In the genomic region with DNA sequence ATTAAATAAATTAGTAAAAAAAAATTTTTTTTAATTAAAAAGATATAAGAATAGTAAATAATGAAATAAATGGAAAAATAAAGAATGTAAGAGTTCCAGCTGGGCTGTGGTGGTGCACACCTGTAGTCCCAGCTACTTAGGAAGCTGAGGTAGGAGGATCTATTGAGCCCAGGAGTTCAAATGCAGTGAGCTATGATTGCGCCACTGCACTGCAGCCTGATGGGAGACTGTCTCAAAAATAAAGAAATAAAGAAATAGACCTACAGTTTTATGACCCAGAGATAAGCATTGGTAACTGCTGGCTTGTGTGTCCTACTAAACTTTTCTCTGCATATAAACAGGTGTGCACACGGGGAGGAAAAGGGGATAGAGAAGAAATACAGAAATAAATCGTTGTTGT, we compare ENCODE assay signal across 8 cellular contexts. TPM values are rescaled to one million over a fixed set of nuclear protein-coding genes. Genes with fewer than 3 reads are reported as not detected.
A peak's percentile ranks its signal among the peaks of the same experiment; 100 is the strongest.
DNase-seq lines count a peak whose midpoint lies in the region; TF ChIP-seq lines count a peak whose summit lies in the region.

No MANE protein-coding gene starts in this region.

- H3K9ac ChIP-seq in H9 (ENCODE audit: extremely low read depth, insufficient read length, low read length) (no peak overlapping the region), SK-N-MC (ENCODE audit: insufficient read length) (peak overlapping the region; percentile 47)

- no peak overlapping the region for H4K91ac ChIP-seq in H9 (ENCODE audit: insufficient read length, low read depth, low read length)

- H3K9me3 ChIP-seq in H9 (ENCODE audit: control insufficient read depth, low read depth, low read length) (no peaks in the 10 kb centered on the region), SK-N-MC (ENCODE audit: low read depth, low read length) (no peaks in the 10 kb centered on the region)

- H2BK15ac ChIP-seq in H9 (ENCODE audit: low read depth, low read length): no peak overlapping the region

- H3K18ac ChIP-seq in H9 (ENCODE audit: insufficient read length, low read depth, low read length): no peak overlapping the region

- H3K27ac ChIP-seq in H9 (ENCODE audit: insufficient read length, low read depth, low read length) (no peak overlapping the region), SK-N-MC (no peak overlapping the region), skin epidermis (peak overlapping the region in 5 of 21 experiments; percentile 22 to 81 (median 58))

- H3K79me1 ChIP-seq in H9 (ENCODE audit: insufficient read depth, low read depth, low read length, poor library complexity, severe bottlenecking): no peaks in the 10 kb centered on the region

- H3K4me3 Mint-ChIP-seq in H9: peak overlapping the region; percentile 69 to 77

- H3K4me1 ChIP-seq in H9 (ENCODE audit: insufficient read depth, low read length): no peaks in the 10 kb centered on the region; the same call in 1 of the 2 replicates

- TF ChIP-seq CTCF in H9 (conservative IDR thresholded peaks at IDR 0.05) (no peak), fibroblast of mammary gland (conservative IDR thresholded peaks at IDR 0.05; ENCODE audit: control insufficient read depth, insufficient read depth, low read depth, low read length) (no peak)

- peak overlapping the region; percentile 75 for H3K4me3 ChIP-seq in SK-N-MC
- peak overlapping the region; percentile 55 for H3K4me3 ChIP-seq in fibroblast of mammary gland (ENCODE audit: control insufficient read depth, low read depth, low read length)
- H3K4me3 ChIP-seq in skin epidermis: peak overlapping the region in 5 of 7 experiments; percentile 5 to 34 (median 22)

- H3K4ac ChIP-seq in H9 (ENCODE audit: low read depth, low read length): no peak overlapping the region

- no CpG with 5 or more reads among the region's 3 CpGs for WGBS in H9 (ENCODE audit: extremely low coverage, insufficient read length, low lambda C conversion rate)

- no peaks in the 10 kb centered on the region for H3K36me3 ChIP-seq in SK-N-MC (ENCODE audit: insufficient read depth, low read length)

- no peak overlapping the region for H4K5ac ChIP-seq in H9 (ENCODE audit: insufficient read length, low read depth, low read length)

- H3K23ac ChIP-seq in H9 (ENCODE audit: insufficient read length, low read depth, low read length): no peak overlapping the region

- no peak overlapping the region for H4K8ac ChIP-seq in H9 (replicated peaks; ENCODE audit: insufficient read length, low read depth, low read length)

- no peak overlapping the region for H3K56ac ChIP-seq in H9 (ENCODE audit: insufficient read length, low read depth, low read length)

- in situ Hi-C loops in ACHN (cut with HindIII; ENCODE audit: low pct_ligation_motif_present, low pct_unique_long_range_greater_than_20kb, low sequenced_read_pairs): no loop called here

- no peak overlapping the region for H2BK120ac ChIP-seq in H9 (ENCODE audit: low read depth, low read length, poor library complexity, severe bottlenecking)

- no peaks in the 10 kb centered on the region for H3K23me2 ChIP-seq in H9 (ENCODE audit: insufficient read length, low read depth, low read length, poor library complexity, severe bottlenecking)

- no peak overlapping the region for H2AK5ac ChIP-seq in H9 (ENCODE audit: insufficient read length, low read length)

- no peaks in the 10 kb centered on the region for H3K79me2 ChIP-seq in H9 (ENCODE audit: insufficient read depth, low read length)

- no peak overlapping the region for H2BK5ac ChIP-seq in H9 (ENCODE audit: insufficient read length, low read length)

- no peaks in the 10 kb centered on the region; a peak in 1 of 5 replicates for H3K9me3 Mint-ChIP-seq in H9

- H2AFZ ChIP-seq in H9 (ENCODE audit: low read length): no peak overlapping the region

- H2BK20ac ChIP-seq in H9 (ENCODE audit: low read depth, low read length, poor library complexity, severe bottlenecking): no peak overlapping the region

- peak overlapping the region in 1 of 3 experiments; percentile 78; a peak in 1 of 7 replicates for H3K27ac Mint-ChIP-seq in H9

- no peak overlapping the region for H3K14ac ChIP-seq in H9 (ENCODE audit: insufficient read depth, low read length)

- no peak overlapping the region for H2BK12ac ChIP-seq in H9 (ENCODE audit: insufficient read length, low read depth, low read length)

- H3K27me3 ChIP-seq in H9 (ENCODE audit: insufficient read depth, low read length): no peaks in the 10 kb centered on the region

- no peak overlapping the region for H3T11ph ChIP-seq in H9 (ENCODE audit: low read length)

- H3K27me3 Mint-ChIP-seq in H9 (ENCODE audit: low read depth): peaks cover 2% of the 10 kb centered on the region; the same call in 1 of the 2 replicates

- H4K20me1 ChIP-seq in H9 (ENCODE audit: control insufficient read depth, insufficient read depth, insufficient read length): no peaks in the 10 kb centered on the region

- peaks cover 13 to 18% of the 10 kb centered on the region in 2 experiments for H3K4me1 Mint-ChIP-seq in H9

- no peak for DNase-seq in H9
- no peak for DNase-seq in SK-N-MC (ENCODE audit: low read depth, low spot score)
- DNase-seq in fibroblast of mammary gland (ENCODE audit: low read depth): peak; percentile 18
- DNase-seq in glomerular visceral epithelial cell (ENCODE audit: extremely low spot score): no peak
- DNase-seq in ACHN: no peak
- DNase-seq in AG08396 (ENCODE audit: low spot score): no peak
- DNase-seq in SIG-M5 (lab: John Stamatoyannopoulos, UW): no peak

- H3K4me2 ChIP-seq in H9 (ENCODE audit: insufficient read depth, insufficient read length, low read length): peak overlapping the region; percentile 52

- no peaks in the 10 kb centered on the region for H3K36me3 Mint-ChIP-seq in H9 (ENCODE audit: insufficient read depth in 1 of 3, low read depth in 3 of 3)

RNA-seq across cellular contexts. Expression of a gene that starts 7.8 kb away (rescaled TPM):
- total RNA-seq in H9 (2021): 22.0 and 23.1 TPM in 2 replicates

RNA-seq across cellular contexts. Expression of a gene that starts 28.3 kb away (rescaled TPM):
- total RNA-seq in H9 (2021): 0.55 and 0.81 TPM in 2 replicates

RNA-seq across cellular contexts. Expression of a gene that starts 41.7 kb away (rescaled TPM):
- 131 and 144 TPM in 2 replicates for total RNA-seq in H9 (2021)

RNA-seq across cellular contexts. Expression of a gene that starts 46.2 kb away (rescaled TPM):
- not detected in 2 replicates for total RNA-seq in H9 (2021)

RNA-seq across cellular contexts. Expression of a gene that starts 52.8 kb away (rescaled TPM):
- total RNA-seq in H9 (2021): 0.44 and 0.72 TPM in 2 replicates

Comparison
In these comparisons a context has a peak if more than half of its experiments do, and no peak if none do; other contexts are left out.
1. H3K4me3 ChIP-seq: peak in every context shown above with its lines; median percentile 75 in SK-N-MC; 55 in fibroblast of mammary gland; 22 in skin epidermis.